ENCODE assay signal across 35 cellular contexts in the genomic region with DNA sequence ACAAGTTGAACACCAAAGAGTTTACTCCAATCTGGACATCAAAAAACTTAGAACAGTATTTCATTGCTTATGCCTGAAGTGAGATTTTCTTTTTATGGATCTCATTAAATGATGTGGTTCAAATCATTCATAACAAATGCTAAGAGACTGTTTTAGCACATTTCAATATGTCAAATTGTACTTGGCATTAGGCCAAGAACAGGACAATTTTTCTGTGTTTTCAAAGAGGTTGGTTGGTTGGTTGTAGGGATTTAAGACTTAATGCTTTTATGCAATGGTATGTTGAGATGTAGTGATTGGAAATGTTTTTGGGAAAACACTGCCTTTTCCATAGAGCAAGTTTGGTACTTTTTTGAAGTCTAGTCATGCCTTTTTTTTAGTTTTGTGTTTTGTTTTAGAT.
"Had no signal": no experiment of that assay in that cellular context is flagged by ENCODE, and none has a peak within 500 bp of the region (broad histone marks: within the 10 kb centered on the region; RNA-seq: fewer than 3 reads in every experiment).

No MANE protein-coding gene starts in this region.

- FAIRE-seq: bronchial epithelial cell had no signal

- H3K27ac ChIP-seq: adrenal gland, brain microvascular endothelial cell, coronary artery, esophagus muscularis mucosa, foreskin keratinocyte, gastrocnemius medialis, heart left ventricle, WERI-Rb-1 had no signal

- H3K27me3 ChIP-seq: brain microvascular endothelial cell, esophagus muscularis mucosa, foreskin keratinocyte, gastrocnemius medialis had no signal

- H3K4me1 Mint-ChIP-seq: activated B cell treated with CpG ODN at 0.5 μM for 24 hours; activated naive CD8-positive, alpha-beta T cell treated with anti-CD3 and anti-CD28 coated beads for 36 hours; activated naive CD8-positive, alpha-beta T cell treated with anti-CD3 and anti-CD28 coated beads, Interleukin-2, amount 50 U/mL, for 24 hours; activated T-helper 17 cell treated with anti-CD3 and anti-CD28 coated beads, Interleukin-2, amount 50 U/mL, for 72 hours; central memory CD8-positive, alpha-beta T cell; T-helper 17 cell had no signal

- H3K27me3 Mint-ChIP-seq: activated naive CD4-positive, alpha-beta T cell treated with anti-CD3 and anti-CD28 coated beads, Interleukin-2, amount 50 U/mL, for 24 hours; activated T-helper 17 cell treated with anti-CD3 and anti-CD28 coated beads, Interleukin-2, amount 50 U/mL, for 72 hours; central memory CD8-positive, alpha-beta T cell; T-helper 17 cell had no signal

- H3K9me3 ChIP-seq: adrenal gland, esophagus muscularis mucosa, gastrocnemius medialis had no signal

- H3K27ac Mint-ChIP-seq: activated B cell treated with CpG ODN at 0.5 μM for 24 hours; activated CD8-positive, alpha-beta T cell treated with anti-CD3 and anti-CD28 coated beads for 36 hours; activated naive CD4-positive, alpha-beta T cell treated with anti-CD3 and anti-CD28 coated beads for 36 hours; activated naive CD4-positive, alpha-beta T cell treated with anti-CD3 and anti-CD28 coated beads, Interleukin-2, amount 50 U/mL, for 24 hours; activated naive CD8-positive, alpha-beta T cell treated with anti-CD3 and anti-CD28 coated beads for 36 hours; activated naive CD8-positive, alpha-beta T cell treated with anti-CD3 and anti-CD28 coated beads, Interleukin-2, amount 50 U/mL, for 24 hours; activated T-helper 17 cell treated with anti-CD3 and anti-CD28 coated beads, Interleukin-2, amount 50 U/mL, for 72 hours; effector memory CD8-positive, alpha-beta T cell; T-helper 17 cell; T-helper 2 cell treated with Interferon-gamma antibody and Interleukin-4, amounts not matched to agents 5 μg/mL and 100 μg/mL, for 36 hours had no signal

- H3K36me3 ChIP-seq: adrenal gland, brain microvascular endothelial cell, esophagus muscularis mucosa, gastrocnemius medialis, heart left ventricle, WERI-Rb-1 had no signal

- ATAC-seq: activated CD4-positive, CD25-positive, alpha-beta regulatory T cell treated with anti-CD3 and anti-CD28 coated beads, Interleukin-2, amount 50 U/mL, for 24 hours; activated CD8-positive, alpha-beta T cell treated with anti-CD3 and anti-CD28 coated beads for 36 hours; activated naive CD8-positive, alpha-beta T cell treated with anti-CD3 and anti-CD28 coated beads, Interleukin-2, amount 50 U/mL, for 24 hours; activated T-cell treated with anti-CD3 and anti-CD28 coated beads, Interleukin-2, amount 50 U/mL, for 4 hours; activated T-helper 17 cell treated with anti-CD3 and anti-CD28 coated beads, Interleukin-2, amount 50 U/mL, for 72 hours; effector memory CD8-positive, alpha-beta T cell; foreskin keratinocyte; gastrocnemius medialis; heart left ventricle; T-helper 17 cell had no signal

- H3K36me3 Mint-ChIP-seq: activated naive CD4-positive, alpha-beta T cell treated with anti-CD3 and anti-CD28 coated beads, Interleukin-2, amount 50 U/mL, for 24 hours; activated naive CD8-positive, alpha-beta T cell treated with anti-CD3 and anti-CD28 coated beads for 36 hours had no signal

- H3K9me3 Mint-ChIP-seq: activated B cell treated with CpG ODN at 0.5 μM for 24 hours; activated CD8-positive, alpha-beta T cell treated with anti-CD3 and anti-CD28 coated beads for 36 hours; activated naive CD4-positive, alpha-beta T cell treated with anti-CD3 and anti-CD28 coated beads for 36 hours; activated naive CD4-positive, alpha-beta T cell treated with anti-CD3 and anti-CD28 coated beads, Interleukin-2, amount 50 U/mL, for 24 hours; activated naive CD8-positive, alpha-beta T cell treated with anti-CD3 and anti-CD28 coated beads for 36 hours; activated naive CD8-positive, alpha-beta T cell treated with anti-CD3 and anti-CD28 coated beads, Interleukin-2, amount 50 U/mL, for 24 hours; activated T-cell treated with anti-CD3 and anti-CD28 coated beads, Interleukin-2, amount 50 U/mL, for 4 hours; activated T-helper 17 cell treated with anti-CD3 and anti-CD28 coated beads, Interleukin-2, amount 50 U/mL, for 72 hours; central memory CD8-positive, alpha-beta T cell; effector memory CD8-positive, alpha-beta T cell; T-helper 2 cell treated with Interferon-gamma antibody and Interleukin-4, amounts not matched to agents 5 μg/mL and 100 μg/mL, for 36 hours had no signal

- H3K4me3 ChIP-seq: adrenal gland, coronary artery, esophagus muscularis mucosa, gastrocnemius medialis, heart left ventricle had no signal

- H3K4me3 Mint-ChIP-seq: activated B cell treated with CpG ODN at 0.5 μM for 24 hours; activated CD8-positive, alpha-beta T cell treated with anti-CD3 and anti-CD28 coated beads for 36 hours; activated naive CD4-positive, alpha-beta T cell treated with anti-CD3 and anti-CD28 coated beads for 36 hours; activated naive CD4-positive, alpha-beta T cell treated with anti-CD3 and anti-CD28 coated beads, Interleukin-2, amount 50 U/mL, for 24 hours; activated naive CD8-positive, alpha-beta T cell treated with anti-CD3 and anti-CD28 coated beads for 36 hours; activated naive CD8-positive, alpha-beta T cell treated with anti-CD3 and anti-CD28 coated beads, Interleukin-2, amount 50 U/mL, for 24 hours; activated T-cell treated with anti-CD3 and anti-CD28 coated beads, Interleukin-2, amount 50 U/mL, for 4 hours; activated T-helper 17 cell treated with anti-CD3 and anti-CD28 coated beads, Interleukin-2, amount 50 U/mL, for 72 hours; central memory CD8-positive, alpha-beta T cell; effector memory CD8-positive, alpha-beta T cell; T-helper 17 cell; T-helper 2 cell treated with Interferon-gamma antibody and Interleukin-4, amounts not matched to agents 5 μg/mL and 100 μg/mL, for 36 hours had no signal

- DNase-seq: activated B cell treated with CpG ODN at 0.5 μM for 24 hours; activated CD4-positive, alpha-beta T cell treated with anti-CD3 and anti-CD28 coated beads for 48 hours; activated CD4-positive, alpha-beta T cell treated with anti-CD3 and anti-CD28 coated beads, Interleukin-2, amount 50 U/mL, for 1 hour; activated CD4-positive, alpha-beta T cell treated with anti-CD3 and anti-CD28 coated beads, Interleukin-2, amount 50 U/mL, for 48 hours; activated CD8-positive, alpha-beta memory T cell treated with anti-CD3 and anti-CD28 coated beads for 24 hours; activated CD8-positive, alpha-beta T cell treated with anti-CD3 and anti-CD28 coated beads for 36 hours; activated effector memory CD4-positive, alpha-beta T cell treated with Interleukin-2 at 50 U/mL for 16 hours; activated gamma-delta T cell treated with Interleukin-2 at 50 U/mL for 16 hours; activated naive CD4-positive, alpha-beta T cell treated with anti-CD3 and anti-CD28 coated beads for 36 hours; activated naive CD8-positive, alpha-beta T cell treated with anti-CD3 and anti-CD28 coated beads for 36 hours; activated naive CD8-positive, alpha-beta T cell treated with anti-CD3 and anti-CD28 coated beads, Interleukin-2, amount 50 U/mL, for 24 hours; activated T-cell treated with anti-CD3 and anti-CD28 coated beads, Interleukin-2, amount 50 U/mL, for 4 hours; adrenal gland; amygdala; aorta; brain microvascular endothelial cell; dermis blood vessel endothelial cell; effector CD4-positive, alpha-beta T cell; effector memory CD8-positive, alpha-beta T cell; erythroblast; foreskin keratinocyte; gastrocnemius medialis; glutamatergic neuron; heart left ventricle; T-helper 17 cell; T1000; WERI-Rb-1 had no signal

- H3K4me1 ChIP-seq: adrenal gland, esophagus muscularis mucosa, foreskin keratinocyte, gastrocnemius medialis, heart left ventricle had no signal
